8 cellular contexts compared by ENCODE assay signal in genomic region chr17:18363021-18363941, GRCh38. TPM values are rescaled to one million over a fixed set of nuclear protein-coding genes. Genes with fewer than 3 reads are reported as not detected.
DNase-seq lines count a peak whose midpoint lies in the region; FAIRE-seq and TF ChIP-seq lines count a peak whose summit lies in the region.

Gene SHMT1 (minus strand): TSS chr17:18363550. CDS start chr17:18355981, 7,569 bp downstream.

- no peak within 1 kb of the TSS for H3K23ac ChIP-seq in H9 (ENCODE audit: insufficient read length, low read depth, low read length)

- peak; percentile 99 for DNase-seq in H9
- peak; percentile 89 for DNase-seq in MG63
- peak; percentile 98 to 99 for DNase-seq in SJCRH30
- DNase-seq in activated gamma-delta T cell treated with Interleukin-2 at 50 U/mL for 16 hours: peak; percentile 88
- peak; percentile 86 for DNase-seq in fibroblast of villous mesenchyme (ENCODE audit: low read depth)
- peak; percentile 79 for DNase-seq in neural crest cell (ENCODE audit: low read depth, low spot score)
- DNase-seq in stomach: peak; percentile 97

- whole genome bisulfite sequencing in H9 (ENCODE audit: extremely low coverage, insufficient read length, low lambda C conversion rate): no CpG with 5 or more reads among the region's 78 CpGs
- WGBS in stomach, 5 donors: 0 to 1% (median 0%) methylated on average over 24 to 78 of the region's 78 CpGs

- H2BK5ac ChIP-seq in H9 (ENCODE audit: insufficient read length, low read length): no peak within 1 kb of the TSS

- no peak within 1 kb of the TSS for H2BK12ac ChIP-seq in H9 (ENCODE audit: insufficient read length, low read depth, low read length)

- TF ChIP-seq CTCF in H9 (conservative IDR thresholded peaks at IDR 0.05) (no peak), fibroblast of villous mesenchyme (IDR thresholded peaks at IDR 0.05; ENCODE audit: insufficient read depth, low read depth, low read length) (no peak), neural crest cell (conservative IDR thresholded peaks at IDR 0.05) (no peak), stomach (IDR thresholded peaks at IDR 0.05) (no peak)

- H3K18ac ChIP-seq in H9 (ENCODE audit: insufficient read length, low read depth, low read length): peak within 1 kb of the TSS; percentile 63

- no peak within 1 kb of the TSS for H2BK15ac ChIP-seq in H9 (ENCODE audit: low read depth, low read length)

- no peak within 1 kb of the TSS for H4K8ac ChIP-seq in H9 (replicated peaks; ENCODE audit: insufficient read length, low read depth, low read length)

- H3K27ac ChIP-seq in H9 (ENCODE audit: insufficient read length, low read depth, low read length) (no peak within 1 kb of the TSS), SJCRH30 (peak within 1 kb of the TSS; percentile 9; the same call in 1 of the 2 replicates), stomach (peak within 1 kb of the TSS; percentile 58 to 92 (median 82))

- peak within 1 kb of the TSS; percentile 82 to 93 (median 86); a peak in 5 of 7 replicates for H3K27ac Mint-ChIP-seq in H9
- peak within 1 kb of the TSS; percentile 90 for H3K27ac Mint-ChIP-seq in neural crest cell (ENCODE audit: unreplicated experiment)

- H3K4me3 Mint-ChIP-seq in H9 (peak within 1 kb of the TSS; percentile 87 to 94), neural crest cell (peak within 1 kb of the TSS; percentile 94)

- no peak for TF ChIP-seq EP300 in stomach (IDR thresholded peaks at IDR 0.05)

- H3K9me3 ChIP-seq in H9 (ENCODE audit: control insufficient read depth, low read depth, low read length): no peaks in the 10 kb centered on the region
- no peaks in the 10 kb centered on the region for H3K9me3 ChIP-seq in MG63
- H3K9me3 ChIP-seq in SJCRH30 (replicated peaks): no peaks in the 10 kb centered on the region
- H3K9me3 ChIP-seq in stomach: no peaks in the 10 kb centered on the region

- peak; percentile 94 for FAIRE-seq in G401.6 (lab: Jason Lieb, UNC)

- no peak within 1 kb of the TSS for H3T11ph ChIP-seq in H9 (ENCODE audit: low read length)

- H3K4me1 Mint-ChIP-seq in H9: peaks cover 11 to 12% of the 10 kb centered on the region in 2 experiments
- peaks cover 18% of the 10 kb centered on the region for H3K4me1 Mint-ChIP-seq in neural crest cell

- no peak within 1 kb of the TSS for H2BK120ac ChIP-seq in H9 (ENCODE audit: low read depth, low read length, poor library complexity, severe bottlenecking)

- H3K27me3 Mint-ChIP-seq in H9 (ENCODE audit: low read depth) (no peaks in the 10 kb centered on the region; the same call in 1 of the 2 replicates), neural crest cell (ENCODE audit: low read depth) (no peaks in the 10 kb centered on the region)

- H3K14ac ChIP-seq in H9 (ENCODE audit: insufficient read depth, low read length): peak within 1 kb of the TSS; percentile 46

- H2AFZ ChIP-seq in H9 (ENCODE audit: low read length): no peak within 1 kb of the TSS

- no peak within 1 kb of the TSS for H4K5ac ChIP-seq in H9 (ENCODE audit: insufficient read length, low read depth, low read length)

- H3K79me1 ChIP-seq in H9 (ENCODE audit: insufficient read depth, low read depth, low read length, poor library complexity, severe bottlenecking): peaks cover 3% of the 10 kb centered on the region

- no peak within 1 kb of the TSS for H4K91ac ChIP-seq in H9 (ENCODE audit: insufficient read length, low read depth, low read length)

- H3K4me3 ChIP-seq in MG63 (peak within 1 kb of the TSS; percentile 71), SJCRH30 (peak within 1 kb of the TSS; percentile 82), fibroblast of villous mesenchyme (ENCODE audit: low read depth, low read length) (peak within 1 kb of the TSS; percentile 78), stomach (peak within 1 kb of the TSS; percentile 77 to 94 (median 84))

- H3K4ac ChIP-seq in H9 (ENCODE audit: low read depth, low read length): no peak within 1 kb of the TSS

- H3K4me1 ChIP-seq in H9 (ENCODE audit: insufficient read depth, low read length): no peaks in the 10 kb centered on the region
- peaks cover 4% of the 10 kb centered on the region; the same call in 1 of the 2 replicates for H3K4me1 ChIP-seq in SJCRH30
- peaks cover 10 to 24% (median 16%) of the 10 kb centered on the region in 4 donors for H3K4me1 ChIP-seq in stomach

- H3K79me2 ChIP-seq in H9 (ENCODE audit: insufficient read depth, low read length): peaks cover 4% of the 10 kb centered on the region; the same call in 1 of the 2 replicates

- no peak within 1 kb of the TSS for H3K56ac ChIP-seq in H9 (ENCODE audit: insufficient read length, low read depth, low read length)

- TF ChIP-seq POLR2A in stomach (IDR thresholded peaks at IDR 0.05): no peak

- no peak within 1 kb of the TSS for H2BK20ac ChIP-seq in H9 (ENCODE audit: low read depth, low read length, poor library complexity, severe bottlenecking)

- no peaks in the 10 kb centered on the region for H4K20me1 ChIP-seq in H9 (ENCODE audit: control insufficient read depth, insufficient read depth, insufficient read length)

- intact Hi-C loops in stomach (cut with DNase I; ENCODE audit: low total_unique reads): no loop called here

- H3K9ac ChIP-seq in H9 (ENCODE audit: extremely low read depth, insufficient read length, low read length): peak within 1 kb of the TSS; percentile 28

- H3K27me3 ChIP-seq in H9 (ENCODE audit: insufficient read depth, low read length) (no peaks in the 10 kb centered on the region), MG63 (no peaks in the 10 kb centered on the region), SJCRH30 (no peaks in the 10 kb centered on the region), stomach (no peaks in the 10 kb centered on the region)

- no peaks in the 10 kb centered on the region for H3K36me3 ChIP-seq in MG63
- peaks cover 16% of the 10 kb centered on the region for H3K36me3 ChIP-seq in SJCRH30
- H3K36me3 ChIP-seq in stomach: peaks cover 0 to 20% (median 19%) of the 10 kb centered on the region in 4 donors

- H3K9me3 Mint-ChIP-seq in H9 (no peaks in the 10 kb centered on the region), neural crest cell (no peaks in the 10 kb centered on the region)

- peaks cover 4 to 21% (median 19%) of the 10 kb centered on the region in 3 experiments; a peak in 6 of 7 replicates for H3K36me3 Mint-ChIP-seq in H9 (ENCODE audit: insufficient read depth in 1 of 3, low read depth in 3 of 3)
- H3K36me3 Mint-ChIP-seq in neural crest cell (ENCODE audit: low read depth): no peaks in the 10 kb centered on the region

- no peak within 1 kb of the TSS for H2AK5ac ChIP-seq in H9 (ENCODE audit: insufficient read length, low read length)

- peaks cover 3% of the 10 kb centered on the region for H3K23me2 ChIP-seq in H9 (ENCODE audit: insufficient read length, low read depth, low read length, poor library complexity, severe bottlenecking)

- peak within 1 kb of the TSS; percentile 51 for H3K4me2 ChIP-seq in H9 (ENCODE audit: insufficient read depth, insufficient read length, low read length)

RNA-seq across cellular contexts. Expression of gene SHMT1, which starts in this region (rescaled TPM):
- total RNA-seq in H9 (2021): 41.8 and 42.8 TPM in 2 replicates
- total RNA-seq in MG63 (2014; rRNA removed; shearing (Covaris generic); ENCODE audit: low replicate concordance): 7.1 and 17.7 TPM in 2 replicates
- 84.6 and 92.6 TPM in 2 replicates for total RNA-seq in SJCRH30 (2014; rRNA removed; shearing (Covaris generic))
- 13.2 and 14.2 TPM in 2 replicates for total RNA-seq in fibroblast of villous mesenchyme
- 43.9 and 44.6 TPM in 2 replicates for total RNA-seq in neural crest cell
- 10 to 100 TPM; 16.9 to 50.4 (median 40.0) TPM for total RNA-seq in stomach
- 10 to 100 TPM; 12.4 to 34.3 (median 18.4) TPM for polyA plus RNA-seq in stomach
